1 cellular context compared by ENCODE assay signal in the genomic region with DNA sequence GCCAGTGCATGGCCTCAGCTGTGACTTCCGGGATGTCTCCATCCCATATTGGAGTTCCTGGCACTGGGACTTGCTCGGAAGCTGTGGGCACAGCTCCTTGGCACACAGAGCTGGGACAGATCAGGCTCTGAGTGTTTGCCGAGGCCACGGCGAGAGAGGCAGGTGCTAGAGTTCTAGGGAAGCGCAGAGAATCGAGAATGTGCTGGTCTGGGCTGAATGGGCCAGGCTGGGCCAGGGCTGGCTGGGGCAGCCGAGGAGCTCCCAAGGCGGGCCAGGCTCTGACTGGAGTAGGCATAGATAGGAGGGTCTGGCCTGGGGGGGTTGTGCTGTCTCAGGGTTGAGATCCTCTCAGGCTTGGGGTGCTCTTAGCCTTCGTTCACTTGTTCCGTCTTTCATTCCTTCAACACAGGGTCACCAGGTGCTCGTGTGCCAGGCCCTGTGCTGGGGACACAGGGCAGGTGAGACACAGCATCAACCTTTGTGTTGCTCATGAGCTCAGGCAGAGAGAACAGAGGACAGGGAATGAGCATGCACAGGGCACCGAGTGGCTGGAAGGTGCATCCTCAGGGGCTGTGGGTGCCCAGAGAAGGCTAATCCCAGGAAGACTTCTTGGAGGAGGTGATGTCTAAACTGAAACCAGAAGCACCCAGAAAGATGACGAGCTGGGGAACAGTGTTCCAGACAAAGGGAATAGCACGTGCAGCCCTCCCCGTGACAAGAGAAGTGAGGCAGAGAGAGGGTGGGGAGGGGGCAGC.
TF ChIP-seq lines count a peak whose summit lies in the region.

No MANE protein-coding gene starts in this region.

TF ChIP-seq in A549, 52 proteins besides CTCF, POLR2A, EP300 and RAD21 (continued from another document):
- TF ChIP-seq, protein P1, sequence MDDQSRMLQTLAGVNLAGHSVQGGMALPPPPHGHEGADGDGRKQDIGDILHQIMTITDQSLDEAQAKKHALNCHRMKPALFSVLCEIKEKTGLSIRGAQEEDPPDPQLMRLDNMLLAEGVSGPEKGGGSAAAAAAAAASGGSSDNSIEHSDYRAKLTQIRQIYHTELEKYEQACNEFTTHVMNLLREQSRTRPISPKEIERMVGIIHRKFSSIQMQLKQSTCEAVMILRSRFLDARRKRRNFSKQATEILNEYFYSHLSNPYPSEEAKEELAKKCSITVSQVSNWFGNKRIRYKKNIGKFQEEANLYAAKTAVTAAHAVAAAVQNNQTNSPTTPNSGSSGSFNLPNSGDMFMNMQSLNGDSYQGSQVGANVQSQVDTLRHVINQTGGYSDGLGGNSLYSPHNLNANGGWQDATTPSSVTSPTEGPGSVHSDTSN (IDR thresholded peaks at IDR 0.05): no peak
- TF ChIP-seq ATOH8 (CRISPR knock-in tag; IDR thresholded peaks at IDR 0.05; ENCODE audit: low read depth) (no peak), HEYL (CRISPR knock-in tag; IDR thresholded peaks at IDR 0.05) (no peak), ZFP36 (IDR thresholded peaks at IDR 0.05; ENCODE audit: borderline replicate concordance, partially characterized antibody) (peak; percentile 60), RARB (CRISPR knock-in tag; IDR thresholded peaks at IDR 0.05) (no peak), SMC3 (IDR thresholded peaks at IDR 0.05) (no peak), CHD4 (IDR thresholded peaks at IDR 0.05; ENCODE audit: borderline replicate concordance) (no peak)
